In the genomic region with DNA sequence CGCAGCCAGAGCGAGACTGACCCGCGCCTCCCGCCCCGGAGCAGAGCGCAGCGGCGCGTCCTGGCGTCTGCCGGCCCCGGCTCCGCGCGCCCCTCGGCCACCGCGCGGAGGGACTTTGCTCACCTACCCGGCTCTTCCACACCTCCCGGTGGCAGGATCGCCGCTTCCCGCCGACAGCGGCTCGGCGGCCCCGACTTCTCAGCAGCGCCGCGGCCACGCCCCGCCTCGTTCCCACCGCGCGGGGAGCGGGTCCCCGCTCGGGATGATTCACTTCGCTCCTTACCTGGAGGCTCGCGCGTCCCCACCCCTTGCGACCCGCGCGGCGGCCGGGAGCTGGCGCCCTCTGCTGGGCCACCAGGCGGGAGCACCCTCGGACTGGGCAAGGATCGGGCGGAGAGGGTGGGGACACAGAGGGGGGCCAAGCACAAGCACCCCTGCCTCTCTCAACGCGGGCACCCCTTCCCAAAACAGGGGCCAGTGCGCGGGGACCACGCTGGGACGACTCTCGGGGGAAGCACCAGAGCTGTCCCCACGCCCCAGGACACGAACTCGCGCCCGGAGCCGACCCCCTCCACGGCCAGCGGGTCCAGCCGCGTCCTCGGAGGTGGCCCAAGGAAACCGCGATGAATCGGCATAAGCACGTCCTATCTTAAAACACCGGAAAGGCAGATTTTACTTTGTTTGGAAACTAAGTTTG, we compare ENCODE assay signal across 8 cellular contexts.
DNase-seq lines count a peak whose midpoint lies in the region; ATAC-seq and TF ChIP-seq lines count a peak whose summit lies in the region.

No MANE protein-coding gene starts in this region.

- no peaks in the 10 kb centered on the region for H3K4me1 Mint-ChIP-seq in memory B cell

- no peak for DNase-seq in AG04450 (ENCODE audit: low read depth, low spot score)
- DNase-seq in NCI-H446 treated with DMSO at 0.1 percent for 48 hours (lab: John Stamatoyannopoulos, UW) = peak; percentile 17
- peak; percentile 86 to 89 for DNase-seq in activated CD4-positive, alpha-beta T cell treated with anti-CD3 and anti-CD28 coated beads, Interleukin-2, amount 50 U/mL, for 48 hours
- DNase-seq in memory B cell (ENCODE audit: low spot score in 2 of 2) = peak; percentile 25 to 27
- peak; percentile 47 for DNase-seq in stimulated activated CD8-positive, alpha-beta memory T cell treated with anti-CD3 and anti-CD28 coated beads, Interleukin-12 subunit alpha, Interleukin-12 subunit beta, amount 100 ng/mL, for 24 hours (ENCODE audit: extremely low read depth)

- H3K4me1 ChIP-seq in duodenal mucosa (ENCODE audit: control insufficient read depth in 1 of 2, insufficient read depth in 2 of 2, low read length in 2 of 2) = peaks cover 11 to 20% of the 10 kb centered on the region in 2 donors

- H3K27ac Mint-ChIP-seq in memory B cell = no peak overlapping the region

- no peaks in the 10 kb centered on the region for H3K27me3 ChIP-seq in AG04450 (ENCODE audit: control insufficient read depth, insufficient read depth, low read length)
- H3K27me3 ChIP-seq in duodenal mucosa (ENCODE audit: control insufficient read depth in 1 of 2, insufficient read depth in 2 of 2, low read length in 2 of 2) = no peaks in the 10 kb centered on the region

- H3K27me3 Mint-ChIP-seq in memory B cell = peaks cover 11% of the 10 kb centered on the region

- peak; percentile 82 for TF ChIP-seq CTCF in AG04450 (IDR thresholded peaks at IDR 0.05; ENCODE audit: low read depth, low read length)

- CTCF ChIA-PET in AG04450 (lab: Charles Lee) = interaction anchor here (0.6 to 1.4 kb wide), 6 partner anchors 10 to 572 kb away, joined by 3 to 9 read pairs (median 3); no protein-coding TSS in a partner anchor

- no peaks in the 10 kb centered on the region for H3K36me3 Mint-ChIP-seq in memory B cell

- H3K36me3 ChIP-seq in duodenal mucosa (ENCODE audit: control insufficient read depth in 1 of 2, insufficient read depth in 2 of 2, low read length in 2 of 2) = no peaks in the 10 kb centered on the region

- H3K4me3 ChIP-seq in AG04450 (ENCODE audit: low read depth, low read length) (peak overlapping the region; percentile 85), duodenal mucosa (ENCODE audit: low read depth in 1 of 2, low read length in 2 of 2) (peak overlapping the region; percentile 74 to 75)

- POLR2A ChIA-PET in AG04450 (lab: Yijun Ruan, JAX) = interaction anchor here (0.6 to 1.4 kb wide), 3 partner anchors 22 to 215 kb away, joined by 3 read pairs; no protein-coding TSS in a partner anchor

- peak overlapping the region; percentile 72 for H3K4me3 Mint-ChIP-seq in memory B cell

- ATAC-seq in GM18868 (IDR thresholded peaks at IDR 0.05; ENCODE audit: unreplicated experiment) = peak; percentile 85
- peak; percentile 83 for ATAC-seq in HG03103 (IDR thresholded peaks at IDR 0.05; ENCODE audit: low read depth, unreplicated experiment)
- ATAC-seq in memory B cell (ENCODE audit: low read depth) = peak; percentile 85

- H3K9me3 ChIP-seq in AG04450 (ENCODE audit: control insufficient read depth, insufficient read depth, low read length) (no peaks in the 10 kb centered on the region; the same call in 1 of the 2 replicates), duodenal mucosa (ENCODE audit: control insufficient read depth in 1 of 2, low read length in 2 of 2) (no peaks in the 10 kb centered on the region)

- peak overlapping the region; percentile 75 for H3K27ac ChIP-seq in AG04450 (ENCODE audit: low read depth, low read length)
- H3K27ac ChIP-seq in duodenal mucosa (ENCODE audit: low read depth, low read length) = peak overlapping the region; percentile 80

- H3K9me3 Mint-ChIP-seq in memory B cell = peaks cover 2% of the 10 kb centered on the region

- H3K9ac ChIP-seq in duodenal mucosa (ENCODE audit: low read depth in 1 of 2, low read length in 2 of 2) = peak overlapping the region; percentile 72 to 74
